ENCODE assay signal across 1 cellular context in genomic region chr22:48370508-48371325, GRCh38.
TF ChIP-seq lines count a peak whose summit lies in the region.

No MANE protein-coding gene starts in this region.

TF ChIP-seq in GM23338, 12 proteins besides CTCF, POLR2A, EP300 and RAD21 (continued from another document):
- no peak for TF ChIP-seq EZH2phosphoT487 (IDR thresholded peaks at IDR 0.05; ENCODE audit: unreplicated experiment)
- no peak for TF ChIP-seq EZH2 (IDR thresholded peaks at IDR 0.05; ENCODE audit: low read depth, unreplicated experiment)
